ENCODE assay signal across 16 cellular contexts in genomic region chrX:97609938-97610337, GRCh38.
A peak's percentile ranks its signal among the peaks of the same experiment; 100 is the strongest.
DNase-seq lines count a peak whose midpoint lies in the region; TF ChIP-seq lines count a peak whose summit lies in the region.
"Had no signal": no experiment of that assay in that cellular context is flagged by ENCODE, and none has a peak within 500 bp of the region (broad histone marks: within the 10 kb centered on the region; RNA-seq: fewer than 3 reads in every experiment).

No MANE protein-coding gene starts in this region.

- intact Hi-C loops in colonic mucosa (cut with DNase I) (no loop called here), transverse colon (cut with DNase I; ENCODE audit: low total_unique reads) (no loop called here)

- peak; percentile 11 for DNase-seq in DMS 273 (lab: John Stamatoyannopoulos, UW; ENCODE audit: unreplicated experiment)
- no peak for DNase-seq in DMS 273 treated with DMSO at 0.1 percent for 48 hours (lab: John Stamatoyannopoulos, UW)
- peak; percentile 1 for DNase-seq in NCI-H345 (lab: John Stamatoyannopoulos, UW)
- no peak for DNase-seq in NCI-H345 treated with DMSO at 0.1 percent for 48 hours (lab: John Stamatoyannopoulos, UW; ENCODE audit: unreplicated experiment)
- no peak for DNase-seq in colonic mucosa
- no peak for DNase-seq in transverse colon
- DNase-seq in NCI-H2171 (lab: John Stamatoyannopoulos, UW), result no peak
- no peak for DNase-seq in NCI-H446 treated with DMSO at 0.1 percent for 48 hours (lab: John Stamatoyannopoulos, UW)
- DNase-seq: 8988T; ACHN; CD4-positive, CD25-positive, alpha-beta regulatory T cell; DND-41; GDM1; H9 had no signal

- H3K9me3 ChIP-seq in colonic mucosa (no peaks in the 10 kb centered on the region), transverse colon (no peaks in the 10 kb centered on the region)
- H3K9me3 ChIP-seq: BLaER1 treated with 17β-estradiol and CSF1 and Interleukin-3, amounts not matched to agents 10 nM and 100 nM had no signal

- H3K4me1 ChIP-seq in colonic mucosa (no peaks in the 10 kb centered on the region), transverse colon (peaks cover 0 to 3% (median 0%) of the 10 kb centered on the region in 4 donors)

- no peak for TF ChIP-seq EP300 in transverse colon (IDR thresholded peaks at IDR 0.05; ENCODE audit: low read depth)

- H3K36me3 ChIP-seq in colonic mucosa (no peaks in the 10 kb centered on the region), transverse colon (no peaks in the 10 kb centered on the region)
- H3K36me3 ChIP-seq: BLaER1 treated with 17β-estradiol and CSF1 and Interleukin-3, amounts not matched to agents 10 nM and 100 nM had no signal

- in situ Hi-C loops in transverse colon (cut with MboI; ENCODE audit: low pct_ligation_motif_present in 1 of 4, low pct_unique_long_range_greater_than_20kb in 1 of 4, low sequenced_read_pairs in 3 of 4), result no loop called here

- no peak for TF ChIP-seq CTCF in colonic mucosa (IDR thresholded peaks at IDR 0.05)
- TF ChIP-seq CTCF in transverse colon (IDR thresholded peaks at IDR 0.05), result no peak

- H3K9ac ChIP-seq in colonic mucosa (ENCODE audit: low read depth in 2 of 2, low read length in 2 of 2), result no peak overlapping the region
- H3K9ac ChIP-seq: BLaER1 treated with 17β-estradiol and CSF1 and Interleukin-3, amounts not matched to agents 10 nM and 100 nM had no signal

- H3K4me3 ChIP-seq in colonic mucosa, result no peak overlapping the region
- no peak overlapping the region for H3K4me3 ChIP-seq in transverse colon
- H3K4me3 ChIP-seq: BLaER1 treated with 17β-estradiol and CSF1 and Interleukin-3, amounts not matched to agents 10 nM and 100 nM; GM23338 had no signal

- no peak for TF ChIP-seq POLR2A in transverse colon (IDR thresholded peaks at IDR 0.05)

- H3K27ac ChIP-seq in colonic mucosa (peak overlapping the region; percentile 32), transverse colon (peak overlapping the region; percentile 17 to 45 (median 35))
- H3K27ac ChIP-seq: BLaER1 treated with 17β-estradiol and CSF1 and Interleukin-3, amounts not matched to agents 10 nM and 100 nM had no signal

- 43% methylated on average over 1 of the region's 1 CpG; no CpG with 5 or more reads in 1 of the 2 donors for WGBS in transverse colon (ENCODE audit: low coverage in 1 of 2), 2 donors

- H3K27me3 ChIP-seq in colonic mucosa, result no peaks in the 10 kb centered on the region
- no peaks in the 10 kb centered on the region for H3K27me3 ChIP-seq in transverse colon

Comparison
In these comparisons a context has a peak if more than half of its experiments do, and no peak if none do; other contexts are left out.
1. DNase-seq: peak in DMS 273 (single experiment) and NCI-H345 (single experiment); none in DMS 273 treated with DMSO at 0.1 percent for 48 hours (single experiment), NCI-H345 treated with DMSO at 0.1 percent for 48 hours (single experiment), colonic mucosa (single experiment), transverse colon (single experiment), NCI-H2171 (single experiment) and NCI-H446 treated with DMSO at 0.1 percent for 48 hours (single experiment).